ENCODE assay signal across 1 cellular context in the genomic region with DNA sequence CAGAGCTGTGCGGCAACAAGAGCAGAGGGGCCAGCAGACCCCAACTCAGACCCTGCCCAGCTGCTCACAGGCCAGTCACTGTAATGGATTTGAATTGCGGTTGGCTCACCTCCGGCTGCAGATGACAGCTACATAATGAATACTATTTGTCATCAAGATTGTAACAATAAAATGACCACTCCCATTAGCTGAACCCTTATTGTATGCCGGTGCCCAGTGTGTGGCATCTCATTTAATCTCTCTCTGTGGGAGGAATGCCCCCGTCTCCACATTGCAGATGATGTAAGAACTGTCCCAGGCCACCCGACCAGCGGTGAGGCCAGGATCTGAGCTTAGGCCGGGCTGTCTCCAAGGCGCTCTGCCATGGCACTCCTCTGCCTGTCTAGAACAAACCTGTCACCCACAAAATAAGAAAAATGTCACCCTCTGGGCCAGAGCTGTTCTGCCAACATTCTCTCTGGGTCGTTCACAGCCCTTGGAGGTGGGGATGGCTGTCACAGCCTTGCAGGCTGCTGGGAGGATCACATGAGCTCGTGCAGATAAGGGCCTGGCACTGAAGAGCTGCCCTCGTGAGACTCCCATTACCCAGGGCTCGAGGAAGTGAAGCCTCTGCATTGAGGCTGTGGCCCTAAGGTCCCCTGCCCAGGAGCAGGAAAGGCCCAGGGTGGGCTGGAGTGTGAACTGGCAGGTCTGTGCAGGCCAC.
TF ChIP-seq lines count a peak whose summit lies in the region.

No MANE protein-coding gene starts in this region.

TF ChIP-seq in IMR-90, 13 proteins besides CTCF, POLR2A, EP300 and RAD21:
- no peak for TF ChIP-seq BHLHE40 (IDR thresholded peaks at IDR 0.05; ENCODE audit: low read depth, low read length)
